In the genomic region with DNA sequence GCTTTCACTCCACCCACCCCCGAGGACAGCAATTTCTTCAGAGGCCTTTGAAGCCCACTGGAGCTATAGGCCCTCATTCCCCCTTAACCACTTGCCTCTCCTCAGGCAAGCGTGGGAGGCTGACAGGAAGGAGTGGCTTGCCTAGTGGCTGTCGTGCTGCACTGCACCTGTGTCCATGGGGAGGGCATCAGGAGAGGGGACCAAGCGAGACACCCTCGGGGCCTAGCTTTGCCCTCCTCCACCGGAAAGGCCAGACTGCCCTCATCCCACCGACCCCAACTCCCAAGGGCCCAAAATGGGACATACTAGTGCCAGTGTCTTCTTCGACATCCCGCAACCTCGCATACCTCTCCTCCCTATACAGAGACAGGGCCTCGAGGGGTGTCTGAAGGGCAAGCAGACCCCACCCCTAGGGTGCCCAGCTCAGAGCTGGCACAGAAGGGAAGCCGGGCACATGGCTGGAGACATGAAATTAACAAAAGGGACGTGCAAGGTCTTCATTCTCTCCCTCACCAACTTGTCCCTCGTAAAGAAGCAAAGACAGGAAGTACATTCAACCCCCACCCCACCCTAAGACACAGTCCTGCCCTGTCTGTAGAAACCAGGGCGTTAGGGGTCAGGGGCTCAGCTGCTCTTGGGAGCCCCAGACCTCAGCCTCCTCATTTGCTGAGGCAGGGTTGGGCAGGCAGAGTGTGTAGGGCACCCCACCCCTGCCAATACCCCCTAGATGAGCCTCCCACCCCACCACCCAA, we compare ENCODE assay signal across 11 cellular contexts. TPM values are rescaled to one million over a fixed set of nuclear protein-coding genes. Genes with fewer than 3 reads are reported as not detected.
DNase-seq lines count a peak whose midpoint lies in the region; FAIRE-seq and TF ChIP-seq lines count a peak whose summit lies in the region.
"Had no signal": no experiment of that assay in that cellular context is flagged by ENCODE, and none has a peak within 500 bp of the region (broad histone marks: within the 10 kb centered on the region; RNA-seq: fewer than 3 reads in every experiment).

No MANE protein-coding gene starts in this region.

- H3K27ac Mint-ChIP-seq in activated naive CD8-positive, alpha-beta T cell treated with anti-CD3 and anti-CD28 coated beads for 36 hours: peak overlapping the region; percentile 80

- no peaks in the 10 kb centered on the region for H3K27me3 ChIP-seq in dorsolateral prefrontal cortex

- H3K4me3 ChIP-seq in dorsolateral prefrontal cortex: no peak overlapping the region

- H3K4me1 Mint-ChIP-seq in activated naive CD8-positive, alpha-beta T cell treated with anti-CD3 and anti-CD28 coated beads for 36 hours: peaks cover 40% of the 10 kb centered on the region

- H3K27me3 Mint-ChIP-seq in activated naive CD8-positive, alpha-beta T cell treated with anti-CD3 and anti-CD28 coated beads for 36 hours: no peaks in the 10 kb centered on the region

- peak overlapping the region in 6 of 59 donors; percentile 2 to 55 (median 19) for H3K27ac ChIP-seq in dorsolateral prefrontal cortex

- H3K9me3 Mint-ChIP-seq in activated naive CD8-positive, alpha-beta T cell treated with anti-CD3 and anti-CD28 coated beads for 36 hours: no peaks in the 10 kb centered on the region

- intact Hi-C loops in dorsolateral prefrontal cortex (cut with DNase I): no loop called here

- no peak for TF ChIP-seq POLR2A in GM12892 (IDR thresholded peaks at IDR 0.05; ENCODE audit: low read depth, low read length)

- peaks cover 17% of the 10 kb centered on the region for H3K36me3 Mint-ChIP-seq in activated naive CD8-positive, alpha-beta T cell treated with anti-CD3 and anti-CD28 coated beads for 36 hours

- peak in 3 of 56 donors; percentile 5 to 22 (median 13) for TF ChIP-seq CTCF in dorsolateral prefrontal cortex (IDR thresholded peaks at IDR 0.05 in 54 of 56, conservative IDR thresholded peaks at IDR 0.05 in 2 of 56; ENCODE audit: low read depth in 1 of 56, partially characterized antibody in 56 of 56)

- peak; percentile 36 for FAIRE-seq in GM12892 (lab: Jason Lieb, UNC)
- FAIRE-seq: endothelial cell of umbilical vein, H1, islet of Langerhans had no signal

- peak overlapping the region; percentile 26 for H3K4me3 Mint-ChIP-seq in activated naive CD8-positive, alpha-beta T cell treated with anti-CD3 and anti-CD28 coated beads for 36 hours

- DNase-seq in GM12892 (ENCODE audit: insufficient read length) (no peak), UCSD-AML1 (lab: John Stamatoyannopoulos, UW; ENCODE audit: unreplicated experiment) (peak; percentile 66), H4 (ENCODE audit: low spot score) (no peak), dorsolateral prefrontal cortex (no peak), HUDEP-2 (lab: John Stamatoyannopoulos, UW; ENCODE audit: unreplicated experiment in 76 of 76) (no peak), AG08396 (ENCODE audit: low spot score) (no peak)
- DNase-seq in activated naive CD8-positive, alpha-beta T cell treated with anti-CD3 and anti-CD28 coated beads for 36 hours: peak; percentile 68
- DNase-seq in stimulated activated CD4-positive, alpha-beta T cell treated with anti-CD3 and anti-CD28 coated beads, Interleukin-4, amount 100 ng/mL, for 1 hour: peak; percentile 49

RNA-seq across cellular contexts. Expression of a gene that starts 24.3 kb away (rescaled TPM):
- polyA plus RNA-seq in GM12892 (2012; ENCODE audit: missing spikeins): not detected
- 1 to 10 TPM; 6.0 to 6.6 TPM for total RNA-seq in activated naive CD8-positive, alpha-beta T cell treated with anti-CD3 and anti-CD28 coated beads for 36 hours
- not detected in 2 replicates for total RNA-seq in H4 (2014; rRNA removed; shearing (Covaris generic))
- 10 to 100 TPM; 15.9 to 69.4 (median 40.2) TPM for total RNA-seq in dorsolateral prefrontal cortex

RNA-seq across cellular contexts. Expression of a gene that starts 55.0 kb away (rescaled TPM):
- 24.6 TPM for polyA plus RNA-seq in GM12892 (2012; ENCODE audit: missing spikeins)
- total RNA-seq in activated naive CD8-positive, alpha-beta T cell treated with anti-CD3 and anti-CD28 coated beads for 36 hours: 10 to 100 TPM; 40.0 to 42.3 TPM
- 42.4 and 48.1 TPM in 2 replicates for total RNA-seq in H4 (2014; rRNA removed; shearing (Covaris generic))
- 10 to 100 TPM; 37.5 to 76.6 (median 57.6) TPM for total RNA-seq in dorsolateral prefrontal cortex

Comparison
In these comparisons a context has a peak if more than half of its experiments do, and no peak if none do; other contexts are left out.
1. DNase-seq: peak in UCSD-AML1 (single experiment), activated naive CD8-positive, alpha-beta T cell treated with anti-CD3 and anti-CD28 coated beads for 36 hours (single experiment) and stimulated activated CD4-positive, alpha-beta T cell treated with anti-CD3 and anti-CD28 coated beads, Interleukin-4, amount 100 ng/mL, for 1 hour (single experiment); none in GM12892 (single experiment), H4 (single experiment), dorsolateral prefrontal cortex (0 of 10), HUDEP-2 (0 of 76) and AG08396 (single experiment).